In genomic region chr16:88934066-88934667, GRCh38 we compare ENCODE assay signal across 25 cellular contexts. TPM values are rescaled to one million over a fixed set of nuclear protein-coding genes. Genes with fewer than 3 reads are reported as not detected.
"Had no signal": no experiment of that assay in that cellular context is flagged by ENCODE, and none has a peak within 500 bp of the region (broad histone marks: within the 10 kb centered on the region; RNA-seq: fewer than 3 reads in every experiment).

No MANE protein-coding gene starts in this region.

- ATAC-seq: activated naive CD4-positive, alpha-beta T cell treated with anti-CD3 and anti-CD28 coated beads, Interleukin-2, amount 50 U/mL, for 72 hours; activated naive CD8-positive, alpha-beta T cell treated with anti-CD3 and anti-CD28 coated beads, Interleukin-2, amount 50 U/mL, for 24 hours; activated T-cell treated with anti-CD3 and anti-CD28 coated beads, Interleukin-2, amount 50 U/mL, for 4 hours; body of pancreas; T-helper 17 cell had no signal

- H3K9me3 ChIP-seq: ascending aorta, body of pancreas, MG63 had no signal

- H3K4me1 Mint-ChIP-seq: activated CD4-positive, alpha-beta T cell treated with anti-CD3 and anti-CD28 coated beads, Interleukin-2, amount 10 ng/mL, durations not matched to agents 24 days and 14 days had no signal

- H3K27me3 ChIP-seq: ascending aorta, body of pancreas, MG63 had no signal

- H3K4me1 ChIP-seq: ascending aorta had no signal

- H3K27me3 Mint-ChIP-seq: activated B cell treated with CpG ODN at 0.5 μM for 24 hours had no signal

- H3K27ac ChIP-seq: ascending aorta, body of pancreas had no signal

- H3K36me3 ChIP-seq: ascending aorta, MG63 had no signal

- H3K36me3 Mint-ChIP-seq: activated CD4-positive, alpha-beta memory T cell treated with anti-CD3 and anti-CD28 coated beads for 36 hours; activated naive CD4-positive, alpha-beta T cell treated with anti-CD3 and anti-CD28 coated beads, Interleukin-2, amount 50 U/mL, for 72 hours had no signal

- FAIRE-seq: RCC 7860 had no signal

- H3K9me3 Mint-ChIP-seq: activated B cell treated with CpG ODN at 0.5 μM for 24 hours; activated CD4-positive, alpha-beta memory T cell treated with anti-CD3 and anti-CD28 coated beads for 36 hours; activated CD4-positive, alpha-beta T cell treated with anti-CD3 and anti-CD28 coated beads, Interleukin-2, amount 10 ng/mL, durations not matched to agents 24 days and 14 days; activated naive CD4-positive, alpha-beta T cell treated with anti-CD3 and anti-CD28 coated beads, Interleukin-2, amount 50 U/mL, for 72 hours; activated naive CD8-positive, alpha-beta T cell treated with anti-CD3 and anti-CD28 coated beads, Interleukin-2, amount 50 U/mL, for 24 hours; activated T-cell treated with anti-CD3 and anti-CD28 coated beads, Interleukin-2, amount 50 U/mL, for 4 hours had no signal

- H3K4me3 Mint-ChIP-seq: activated B cell treated with CpG ODN at 0.5 μM for 24 hours; activated CD4-positive, alpha-beta memory T cell treated with anti-CD3 and anti-CD28 coated beads for 36 hours; activated CD4-positive, alpha-beta T cell treated with anti-CD3 and anti-CD28 coated beads, Interleukin-2, amount 10 ng/mL, durations not matched to agents 24 days and 14 days; activated naive CD8-positive, alpha-beta T cell treated with anti-CD3 and anti-CD28 coated beads, Interleukin-2, amount 50 U/mL, for 24 hours; activated T-cell treated with anti-CD3 and anti-CD28 coated beads, Interleukin-2, amount 50 U/mL, for 4 hours; T-helper 17 cell had no signal

- DNase-seq: activated B cell treated with CpG ODN at 0.5 μM for 24 hours; activated CD4-positive, alpha-beta memory T cell treated with anti-CD3 and anti-CD28 coated beads for 36 hours; activated CD4-positive, alpha-beta T cell treated with anti-CD3 and anti-CD28 coated beads for 1 hour; activated CD4-positive, alpha-beta T cell treated with anti-CD3 and anti-CD28 coated beads, Interleukin-2, amount 10 ng/mL, durations not matched to agents 24 days and 14 days; activated CD8-positive, alpha-beta memory T cell treated with anti-CD3 and anti-CD28 coated beads for 24 hours; activated effector memory CD4-positive, alpha-beta T cell treated with anti-CD3 and anti-CD28 coated beads, Interleukin-2, amount 50 U/mL, for 16 hours; activated naive CD4-positive, alpha-beta T cell treated with Interleukin-2 at 50 U/mL for 16 hours; activated naive CD8-positive, alpha-beta T cell treated with anti-CD3 and anti-CD28 coated beads, Interleukin-2, amount 50 U/mL, for 24 hours; activated T-cell treated with anti-CD3 and anti-CD28 coated beads, Interleukin-2, amount 50 U/mL, for 4 hours; amniotic stem cell; body of pancreas; MG63; NCI-H1105; NCI-H1436; NCI-H187; NCI-H2081; NCI-H510A treated with DMSO at 0.1 percent for 48 hours; NCI-H69; SHP77 treated with DMSO at 0.1 percent for 48 hours; T-helper 17 cell; T-helper 9 cell had no signal

- H3K27ac Mint-ChIP-seq: activated B cell treated with CpG ODN at 0.5 μM for 24 hours; activated CD4-positive, alpha-beta memory T cell treated with anti-CD3 and anti-CD28 coated beads for 36 hours; activated CD4-positive, alpha-beta T cell treated with anti-CD3 and anti-CD28 coated beads, Interleukin-2, amount 10 ng/mL, durations not matched to agents 24 days and 14 days; activated naive CD4-positive, alpha-beta T cell treated with anti-CD3 and anti-CD28 coated beads, Interleukin-2, amount 50 U/mL, for 72 hours; activated naive CD8-positive, alpha-beta T cell treated with anti-CD3 and anti-CD28 coated beads, Interleukin-2, amount 50 U/mL, for 24 hours; T-helper 17 cell had no signal

- H3K4me3 ChIP-seq: ascending aorta, body of pancreas, MG63 had no signal

RNA-seq across cellular contexts. Expression of gene CBFA2T3, which starts 42.8 kb away (rescaled TPM):
- total RNA-seq: activated CD4-positive, alpha-beta T cell treated with anti-CD3 and anti-CD28 coated beads, Interleukin-2, amount 10 ng/mL, durations not matched to agents 24 days and 14 days; SK-MEL-5 had no signal
